ENCODE assay signal across 14 cellular contexts in the genomic region with DNA sequence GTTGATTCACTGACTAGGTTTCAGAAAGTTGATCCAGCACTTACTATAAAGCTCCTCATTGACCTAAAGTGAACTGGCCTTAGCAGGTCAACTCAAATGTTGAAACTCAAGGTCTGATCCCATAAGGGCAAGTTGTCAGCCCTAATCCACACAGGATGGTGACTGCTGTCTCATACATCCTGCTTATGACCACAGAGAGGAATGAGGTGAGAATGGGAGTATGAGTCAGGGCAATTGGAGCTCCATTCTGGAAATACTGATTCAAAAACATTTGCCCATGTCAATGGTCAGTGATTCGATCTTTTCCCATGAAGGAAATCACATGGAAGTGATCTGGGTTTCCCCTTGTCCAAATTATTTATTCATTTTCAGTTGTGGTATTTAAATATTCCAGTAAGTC.
DNase-seq lines count a peak whose midpoint lies in the region; ATAC-seq and TF ChIP-seq lines count a peak whose summit lies in the region.
"Had no signal": no experiment of that assay in that cellular context is flagged by ENCODE, and none has a peak within 500 bp of the region (broad histone marks: within the 10 kb centered on the region; RNA-seq: fewer than 3 reads in every experiment).

No MANE protein-coding gene starts in this region.

- peaks cover 10% of the 10 kb centered on the region for H3F3A ChIP-seq in PC-3 (ENCODE audit: low read length, unreplicated experiment)

- H3K36me3 ChIP-seq in PC-3 (ENCODE audit: low read depth, low read length) (no peaks in the 10 kb centered on the region), mesendoderm (ENCODE audit: control insufficient read depth, insufficient read depth, low read length) (no peaks in the 10 kb centered on the region)
- no peaks in the 10 kb centered on the region for H3K36me3 ChIP-seq in effector memory CD4-positive, alpha-beta T cell (ENCODE audit: control insufficient read depth, insufficient read depth, low read length)
- H3K36me3 ChIP-seq: right lobe of liver had no signal

- no peaks in the 10 kb centered on the region for H3K79me1 ChIP-seq in mesendoderm (ENCODE audit: low read length)

- H3K27ac ChIP-seq in PC-3 (ENCODE audit: low read length) (peak overlapping the region; percentile 98), mesendoderm (ENCODE audit: low read depth, low read length) (no peak overlapping the region)
- H3K27ac ChIP-seq in effector memory CD4-positive, alpha-beta T cell (ENCODE audit: insufficient read depth, low read length, poor library complexity, severe bottlenecking): no peak overlapping the region
- H3K27ac ChIP-seq: right lobe of liver had no signal

- H3K9me2 ChIP-seq in PC-3 (replicated peaks; ENCODE audit: low read length): no peaks in the 10 kb centered on the region

- DNase-seq in AG10803 (ENCODE audit: low read depth): peak; percentile 92
- DNase-seq in PC-3: peak; percentile 94
- peak; percentile 60 for DNase-seq in choroid plexus epithelial cell (ENCODE audit: low read depth)
- DNase-seq in mesendoderm: peak; percentile 89
- no peak for DNase-seq in effector memory CD4-positive, alpha-beta T cell
- DNase-seq in MV-4-11 (lab: John Stamatoyannopoulos, UW): no peak
- no peak for DNase-seq in NCI-H2029 (lab: John Stamatoyannopoulos, UW)
- DNase-seq: activated CD8-positive, alpha-beta memory T cell treated with anti-CD3 and anti-CD28 coated beads for 24 hours; activated naive CD8-positive, alpha-beta T cell treated with anti-CD3 and anti-CD28 coated beads, Interleukin-2, amount 50 U/mL, for 24 hours; NCI-H1092; NCI-H526; right lobe of liver; stimulated activated CD8-positive, alpha-beta memory T cell treated with anti-CD3 and anti-CD28 coated beads, Interleukin-4, amount 100 ng/mL, for 48 hours had no signal

- intact Hi-C loops in PC-3 (cut with micrococcal nuclease): no loop called here

- H3K79me2 ChIP-seq in PC-3 (ENCODE audit: low read length) (0 out of 2 replicates have a peak, but pooled peaks cover 7% of the 10 kb centered on the region), mesendoderm (ENCODE audit: control insufficient read depth, insufficient read depth, low read length) (no peaks in the 10 kb centered on the region)

- H3K4ac ChIP-seq in mesendoderm (ENCODE audit: low read depth, low read length): no peak overlapping the region

- H3K9me3 ChIP-seq in PC-3 (ENCODE audit: low read length): no peaks in the 10 kb centered on the region
- no peaks in the 10 kb centered on the region for H3K9me3 ChIP-seq in effector memory CD4-positive, alpha-beta T cell (ENCODE audit: control insufficient read depth, low read length)
- H3K9me3 ChIP-seq: right lobe of liver had no signal

- no peak overlapping the region for H3K18ac ChIP-seq in mesendoderm (ENCODE audit: low read length)

- ATAC-seq in PC-3: peak; percentile 83
- no peak for ATAC-seq in HG02885 (IDR thresholded peaks at IDR 0.05; ENCODE audit: poor library complexity, unreplicated experiment)
- ATAC-seq: activated naive CD8-positive, alpha-beta T cell treated with anti-CD3 and anti-CD28 coated beads, Interleukin-2, amount 50 U/mL, for 24 hours had no signal

- no TSS peak for BruUV-seq in PC-3 (replicated peaks; lab: Mats Ljungman, UMichigan)

- H3K27me3 ChIP-seq in PC-3 (ENCODE audit: low read length) (no peaks in the 10 kb centered on the region), mesendoderm (ENCODE audit: insufficient read depth, low read length, poor library complexity) (no peaks in the 10 kb centered on the region)
- H3K27me3 ChIP-seq in effector memory CD4-positive, alpha-beta T cell (replicated peaks; ENCODE audit: control insufficient read depth, insufficient read depth, low read length, poor library complexity, severe bottlenecking): no peaks in the 10 kb centered on the region
- H3K27me3 ChIP-seq: right lobe of liver had no signal

- H2BK120ac ChIP-seq in mesendoderm (ENCODE audit: low read depth, low read length): no peak overlapping the region

- peaks cover 59% of the 10 kb centered on the region for H3K4me1 ChIP-seq in PC-3 (ENCODE audit: insufficient read depth, low read length)
- H3K4me1 ChIP-seq in mesendoderm (ENCODE audit: control insufficient read depth, low read depth, low read length): peaks cover 2% of the 10 kb centered on the region
- H3K4me1 ChIP-seq in effector memory CD4-positive, alpha-beta T cell (ENCODE audit: control insufficient read depth, insufficient read depth, low read length, poor library complexity, severe bottlenecking): no peaks in the 10 kb centered on the region
- H3K4me1 ChIP-seq: right lobe of liver had no signal

- H2AK5ac ChIP-seq in mesendoderm (ENCODE audit: low read length): no peak overlapping the region

- no peak overlapping the region for H2BK15ac ChIP-seq in mesendoderm (replicated peaks; ENCODE audit: low read depth)

- CTCF ChIA-PET in PC-3 (lab: Charles Lee): interaction anchor here (1.2 kb wide), 1 partner anchor 80 kb away, joined by 8 read pairs; no protein-coding TSS in a partner anchor

- no peaks in the 10 kb centered on the region for H4K20me1 ChIP-seq in PC-3 (ENCODE audit: low read length)

- no peak for TF ChIP-seq CTCF in AG10803 (conservative IDR thresholded peaks at IDR 0.05; ENCODE audit: low read length)
- no peak for TF ChIP-seq CTCF in PC-3 (conservative IDR thresholded peaks at IDR 0.05; ENCODE audit: low read depth, low read length)
- TF ChIP-seq CTCF in choroid plexus epithelial cell (conservative IDR thresholded peaks at IDR 0.05; ENCODE audit: low read depth, low read length): no peak

- H2AFZ ChIP-seq in PC-3 (ENCODE audit: low read length): no peak overlapping the region

- H3K56ac ChIP-seq in mesendoderm (ENCODE audit: low read length): no peak overlapping the region

- H2BK5ac ChIP-seq in mesendoderm (ENCODE audit: low read length): no peak overlapping the region

- H4K8ac ChIP-seq in mesendoderm (ENCODE audit: low read depth, low read length): no peak overlapping the region

- H4K5ac ChIP-seq in mesendoderm (ENCODE audit: low read length): no peak overlapping the region

- H3K23ac ChIP-seq in mesendoderm (ENCODE audit: low read length): no peak overlapping the region

- H3K4me3 ChIP-seq in AG10803 (ENCODE audit: low read length): no peak overlapping the region
- peak overlapping the region; percentile 29; the same call in 1 of the 2 replicates for H3K4me3 ChIP-seq in PC-3 (ENCODE audit: low read length)
- no peak overlapping the region for H3K4me3 ChIP-seq in choroid plexus epithelial cell (ENCODE audit: low read depth, low read length)
- no peak overlapping the region for H3K4me3 ChIP-seq in mesendoderm (ENCODE audit: low read length)
- no peak overlapping the region for H3K4me3 ChIP-seq in effector memory CD4-positive, alpha-beta T cell (ENCODE audit: insufficient read depth, low read depth, low read length, poor library complexity, severe bottlenecking)
- H3K4me3 ChIP-seq: right lobe of liver had no signal

- H3K4me2 ChIP-seq in PC-3 (ENCODE audit: low read length) (peak overlapping the region; percentile 66), mesendoderm (ENCODE audit: low read length) (no peak overlapping the region)

- peak overlapping the region; percentile 81 for H3K9ac ChIP-seq in PC-3 (ENCODE audit: low read length)
- no peak overlapping the region for H3K9ac ChIP-seq in mesendoderm (ENCODE audit: low read length)

- WGBS in mesendoderm (ENCODE audit: extremely low coverage, insufficient coverage, low lambda C conversion rate): no CpG with 5 or more reads among the region's 1 CpG

- POLR2A ChIA-PET in PC-3 (lab: Charles Lee; ENCODE audit: unreplicated experiment): interaction anchor here (0.5 to 0.8 kb wide), 3 partner anchors 10 to 78 kb away, joined by 3 to 7 read pairs (median 3); no protein-coding TSS in a partner anchor

Comparison
In these comparisons a context has a peak if more than half of its experiments do, and no peak if none do; other contexts are left out.
1. DNase-seq: peak in AG10803 (single experiment), PC-3 (single experiment), choroid plexus epithelial cell (single experiment) and mesendoderm (single experiment); none in effector memory CD4-positive, alpha-beta T cell (0 of 3), MV-4-11 (single experiment) and NCI-H2029 (single experiment).